21 cellular contexts compared by ENCODE assay signal in genomic region chr5:155919125-155919524, GRCh38.
DNase-seq lines count a peak whose midpoint lies in the region; ATAC-seq, FAIRE-seq and TF ChIP-seq lines count a peak whose summit lies in the region.
"Had no signal": no experiment of that assay in that cellular context is flagged by ENCODE, and none has a peak within 500 bp of the region (broad histone marks: within the 10 kb centered on the region; RNA-seq: fewer than 3 reads in every experiment).

No MANE protein-coding gene starts in this region.

- no peaks in the 10 kb centered on the region for H3F3A ChIP-seq in smooth muscle cell (ENCODE audit: low read depth)

- H4K20me1 ChIP-seq in smooth muscle cell (ENCODE audit: low read depth) = no peaks in the 10 kb centered on the region

- no peak for ATAC-seq in HG03139 (IDR thresholded peaks at IDR 0.05; ENCODE audit: unreplicated experiment)
- ATAC-seq: A549 had no signal

- no peak for FAIRE-seq in GM12891 (lab: Jason Lieb, UNC)
- FAIRE-seq: A549, GM12892, H54 had no signal

- no peaks in the 10 kb centered on the region for H3K79me2 ChIP-seq in smooth muscle cell (ENCODE audit: low read depth)

- no peak overlapping the region for H3K4me3 ChIP-seq in adipocyte (ENCODE audit: low read length)
- H3K4me3 ChIP-seq in smooth muscle cell = no peak overlapping the region
- H3K4me3 ChIP-seq: A549, HAP-1 had no signal

- no peak for TF ChIP-seq CTCF in smooth muscle cell (IDR thresholded peaks at IDR 0.05; ENCODE audit: borderline replicate concordance, insufficient read depth, poor library complexity, severe bottlenecking)

- DNase-seq in NCI-H2171 treated with DMSO at 0.1 percent for 48 hours (lab: John Stamatoyannopoulos, UW) (peak; percentile 3), NCI-H2171 (lab: John Stamatoyannopoulos, UW) (no peak), adipocyte (ENCODE audit: low read depth) (peak; percentile 68), left kidney (ENCODE audit: low read depth, low spot score) (peak; percentile 15), smooth muscle cell (lab: John Stamatoyannopoulos, UW; ENCODE audit: unreplicated experiment) (no peak), GM12891 (ENCODE audit: insufficient read length, low spot score) (no peak)
- DNase-seq: 8988T; ACHN; C1 segment of cervical spinal cord; Caco-2; CD4-positive, alpha-beta memory T cell; DMS53; DMS79 treated with DMSO at 0.1 percent for 48 hours; GF-D8; GOT3; HFFc6 had no signal

- H3K4me1 ChIP-seq in adipocyte (ENCODE audit: control insufficient read depth, insufficient read depth, low read length) = no peaks in the 10 kb centered on the region
- no peaks in the 10 kb centered on the region for H3K4me1 ChIP-seq in smooth muscle cell (ENCODE audit: low read depth)
- H3K4me1 ChIP-seq: A549, Caco-2, HAP-1 had no signal

- H3K36me3 ChIP-seq in adipocyte (ENCODE audit: control insufficient read depth, insufficient read depth, low read length, severe bottlenecking) (no peaks in the 10 kb centered on the region), smooth muscle cell (ENCODE audit: low read depth) (no peaks in the 10 kb centered on the region)
- H3K36me3 ChIP-seq: HAP-1 had no signal

- no peak overlapping the region for H3K27ac ChIP-seq in smooth muscle cell (ENCODE audit: low read depth)
- H3K27ac ChIP-seq: A549 had no signal

- H3K9me3 ChIP-seq in adipocyte (ENCODE audit: control insufficient read depth, low read length) (no peaks in the 10 kb centered on the region), smooth muscle cell (replicated peaks; ENCODE audit: low read depth) (no peaks in the 10 kb centered on the region)
- H3K9me3 ChIP-seq: A549, Caco-2, HAP-1 had no signal

- H2AFZ ChIP-seq in smooth muscle cell (ENCODE audit: low read depth) = peak overlapping the region; percentile 20

- H3K4me2 ChIP-seq in smooth muscle cell = no peak overlapping the region
- H3K4me2 ChIP-seq: A549 had no signal

- H3K9ac ChIP-seq in adipocyte (ENCODE audit: low read length) (no peak overlapping the region), smooth muscle cell (ENCODE audit: low read depth) (no peak overlapping the region)

- 69% methylated on average over 2 of the region's 2 CpGs for WGBS in smooth muscle cell (ENCODE audit: low lambda C conversion rate)

- TF ChIP-seq POLR2A in GM12891 (IDR thresholded peaks at IDR 0.05; ENCODE audit: low read depth, low read length) = no peak

- H3K27me3 ChIP-seq in adipocyte (replicated peaks; ENCODE audit: control insufficient read depth, insufficient read depth, low read length) = no peaks in the 10 kb centered on the region
- no peaks in the 10 kb centered on the region for H3K27me3 ChIP-seq in smooth muscle cell (ENCODE audit: low read depth)

TF ChIP-seq in GM12891, 5 proteins besides CTCF, POLR2A, EP300 and RAD21:
- TF ChIP-seq SPI1 (IDR thresholded peaks at IDR 0.05; ENCODE audit: low read depth, low read length) = no peak

Comparison
In these comparisons a context has a peak if more than half of its experiments do, and no peak if none do; other contexts are left out.
1. DNase-seq: peak in NCI-H2171 treated with DMSO at 0.1 percent for 48 hours (single experiment), adipocyte (single experiment) and left kidney (single experiment); none in NCI-H2171 (single experiment), smooth muscle cell (single experiment) and GM12891 (single experiment).